6 cellular contexts compared by ENCODE assay signal in the genomic region with DNA sequence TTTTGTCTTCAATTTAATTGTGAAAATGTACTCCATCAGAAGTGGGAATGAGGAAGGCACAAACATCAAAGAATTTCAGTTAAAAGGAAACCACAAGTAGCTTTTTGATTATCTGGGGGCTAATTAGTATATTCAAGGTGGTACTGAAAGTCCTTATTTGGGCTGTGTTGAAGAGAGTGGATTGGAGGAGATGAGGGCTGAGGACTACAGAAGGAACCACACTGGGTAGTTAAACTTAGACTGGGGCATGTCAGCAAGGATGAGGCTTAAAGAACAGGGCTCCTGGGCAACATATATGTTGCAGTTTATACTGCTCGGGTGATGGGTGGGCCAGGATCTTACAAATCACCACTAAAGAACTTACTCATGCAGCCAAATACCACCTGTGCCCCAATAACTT.
"Had no signal": no experiment of that assay in that cellular context is flagged by ENCODE, and none has a peak within 500 bp of the region (broad histone marks: within the 10 kb centered on the region; RNA-seq: fewer than 3 reads in every experiment).

No MANE protein-coding gene starts in this region.

- FAIRE-seq: GM12891, GM12892, GM18507, GM19239 had no signal

- DNase-seq: GDM1, GF-D8 had no signal
